In genomic region chr13:27971776-27972618, GRCh38 we compare ENCODE assay signal across 21 cellular contexts. TPM values are rescaled to one million over a fixed set of nuclear protein-coding genes. Genes with fewer than 3 reads are reported as not detected.
DNase-seq lines count a peak whose midpoint lies in the region; FAIRE-seq and TF ChIP-seq lines count a peak whose summit lies in the region.
"Had no signal": no experiment of that assay in that cellular context is flagged by ENCODE, and none has a peak within 500 bp of the region (broad histone marks: within the 10 kb centered on the region; RNA-seq: fewer than 3 reads in every experiment).

No MANE protein-coding gene starts in this region.

- no peak overlapping the region for H3K27ac ChIP-seq in HEK293 (ENCODE audit: extremely low read depth, low read depth, low read length)
- H3K27ac ChIP-seq in duodenal mucosa (ENCODE audit: low read depth, low read length) = no peak overlapping the region
- peak overlapping the region; percentile 64 for H3K27ac ChIP-seq in mesodermal cell (ENCODE audit: low read depth, low read length, severe bottlenecking)
- H3K27ac ChIP-seq in small intestine (ENCODE audit: low read depth in 1 of 2, low read length in 1 of 2) = peak overlapping the region; percentile 75 to 78
- H3K27ac ChIP-seq in caudate nucleus (ENCODE audit: low read depth, low read length) = no peak overlapping the region
- H3K27ac ChIP-seq: GM23248 had no signal

- 27 to 28% methylated on average over 6 to 8 of the region's 8 CpGs for WGBS in mesodermal cell (ENCODE audit: insufficient coverage in 2 of 2), 2 experiments
- 18 to 46% (median 23%) methylated on average over 8 of the region's 8 CpGs for WGBS in small intestine, 3 donors

- H3K4me1 ChIP-seq in HEK293 (ENCODE audit: control insufficient read depth, insufficient read depth, low read length) (no peaks in the 10 kb centered on the region), duodenal mucosa (ENCODE audit: control insufficient read depth in 1 of 2, insufficient read depth in 2 of 2, low read length in 2 of 2) (peaks cover 33 to 46% of the 10 kb centered on the region in 2 donors), mesodermal cell (ENCODE audit: control insufficient read depth, insufficient read depth, low read length, poor library complexity, severe bottlenecking) (peaks cover 10% of the 10 kb centered on the region), small intestine (ENCODE audit: control insufficient read depth in 2 of 2, insufficient read depth in 1 of 2, low read depth in 1 of 2, low read length in 1 of 2) (peaks cover 2 to 6% of the 10 kb centered on the region in 2 donors)

- peaks cover 27 to 41% of the 10 kb centered on the region in 2 donors for H3K27me3 ChIP-seq in duodenal mucosa (ENCODE audit: control insufficient read depth in 1 of 2, insufficient read depth in 2 of 2, low read length in 2 of 2)
- peaks cover 0 to 57% of the 10 kb centered on the region in 2 donors for H3K27me3 ChIP-seq in small intestine (ENCODE audit: control insufficient read depth in 2 of 2, insufficient read depth in 2 of 2, low read length in 2 of 2)

- no peak for TF ChIP-seq CTCF in HEK293 (tag by site-specific recombination; IDR thresholded peaks at IDR 0.05)

- POLR2A ChIA-PET in HEK293 (lab: Yijun Ruan, JAX) = no interaction called here

- H3K36me3 ChIP-seq in HEK293 (ENCODE audit: control insufficient read depth in 2 of 2, insufficient read depth in 1 of 2, low read length in 2 of 2) (no peaks in the 10 kb centered on the region), duodenal mucosa (ENCODE audit: control insufficient read depth in 1 of 2, insufficient read depth in 2 of 2, low read length in 2 of 2) (no peaks in the 10 kb centered on the region), mesodermal cell (ENCODE audit: control insufficient read depth, insufficient read depth, low read length) (no peaks in the 10 kb centered on the region), small intestine (ENCODE audit: control insufficient read depth in 2 of 2, insufficient read depth in 2 of 2, low read length in 2 of 2) (no peaks in the 10 kb centered on the region)

- DNase-seq in small intestine = peak; percentile 27
- DNase-seq in NCI-H1092 treated with DMSO at 0.1 percent for 48 hours (lab: John Stamatoyannopoulos, UW) = no peak
- DNase-seq in DMS153 treated with DMSO at 0.1 percent for 48 hours (lab: John Stamatoyannopoulos, UW; ENCODE audit: unreplicated experiment) = no peak
- DNase-seq in caudate nucleus (lab: John Stamatoyannopoulos, UW) = no peak
- DNase-seq: ACHN; Calu3; CD4-positive, alpha-beta T cell; DMS79; GM23248; KG1; NCI-H1105; NCI-H187; NCI-H2171; NCI-H510A treated with DMSO at 0.1 percent for 48 hours; SIG-M5 had no signal

- CTCF ChIA-PET in HEK293 (lab: Yijun Ruan, JAX) = interaction anchor here (1.0 to 1.1 kb wide), 2 partner anchors 10 to 145 kb away, joined by 3 to 5 read pairs; no protein-coding TSS in a partner anchor

- H3K9me3 ChIP-seq in HEK293 (ENCODE audit: control insufficient read depth, insufficient read depth, low read depth, low read length) = no peaks in the 10 kb centered on the region
- H3K9me3 ChIP-seq in duodenal mucosa (ENCODE audit: control insufficient read depth in 1 of 2, low read length in 2 of 2) = no peaks in the 10 kb centered on the region
- no peaks in the 10 kb centered on the region for H3K9me3 ChIP-seq in mesodermal cell (ENCODE audit: control insufficient read depth, low read length)
- no peaks in the 10 kb centered on the region for H3K9me3 ChIP-seq in small intestine (ENCODE audit: control insufficient read depth, low read depth)

- H3K4me3 ChIP-seq in HEK293 (ENCODE audit: low read depth, low read length) = no peak overlapping the region
- peak overlapping the region in 1 of 2 donors; percentile 35 for H3K4me3 ChIP-seq in duodenal mucosa (ENCODE audit: low read depth in 1 of 2, low read length in 2 of 2)
- H3K4me3 ChIP-seq in mesodermal cell (ENCODE audit: extremely low read depth, insufficient read depth, low read length, poor library complexity, severe bottlenecking) = no peak overlapping the region
- H3K4me3 ChIP-seq in small intestine (ENCODE audit: low read depth in 1 of 2, low read length in 2 of 2) = no peak overlapping the region
- H3K4me3 ChIP-seq: GM23248 had no signal

- H3K9ac ChIP-seq in duodenal mucosa (ENCODE audit: low read depth in 1 of 2, low read length in 2 of 2) = peak overlapping the region; percentile 74 to 76
- H3K9ac ChIP-seq: GM23248 had no signal

- FAIRE-seq in small intestine (lab: Jason Lieb, UNC) = no peak
- FAIRE-seq: G401.6, GM12891, GM19239 had no signal

TF ChIP-seq in HEK293, 187 proteins besides CTCF, POLR2A, EP300 and RAD21:
- TF ChIP-seq ZNF37A (tag by site-specific recombination; IDR thresholded peaks at IDR 0.05) (no peak), KLF10 (tag by site-specific recombination; IDR thresholded peaks at IDR 0.05) (no peak), ZNF341 (tag by site-specific recombination; IDR thresholded peaks at IDR 0.05; ENCODE audit: low read depth) (peak; percentile 44; the same call in 1 of the 2 replicates)

RNA-seq across cellular contexts. Expression of gene CDX2, which starts 2.9 kb away (rescaled TPM):
- polyA plus RNA-seq in mesodermal cell (2013, experiment 1 of 2) = 16.1 TPM
- 22.0 TPM for polyA plus RNA-seq in mesodermal cell (2013, experiment 2 of 2)
- polyA plus RNA-seq in small intestine = 10 to 100 TPM; 66.2 to 94.2 (median 92.5) TPM
- polyA plus RNA-seq: GM23248 had no signal

RNA-seq across cellular contexts. Expression of gene URAD, which starts 16.5 kb away (rescaled TPM):
- 3.4 TPM for polyA plus RNA-seq in mesodermal cell (2013, experiment 1 of 2)
- 4.1 TPM for polyA plus RNA-seq in mesodermal cell (2013, experiment 2 of 2)
- 10 to 100 TPM; 12.5 to 51.3 (median 16.8) TPM for polyA plus RNA-seq in small intestine
- polyA plus RNA-seq: GM23248 had no signal

RNA-seq across cellular contexts. Expression of gene PDX1, which starts 52.2 kb away (rescaled TPM):
- polyA plus RNA-seq in mesodermal cell (2013, experiment 1 of 2) = not detected
- not detected for polyA plus RNA-seq in mesodermal cell (2013, experiment 2 of 2)
- polyA plus RNA-seq in small intestine = 10 to 100 TPM; 18.8 to 47.6 (median 43.8) TPM
- polyA plus RNA-seq: GM23248 had no signal

Comparison
In these comparisons a context has a peak if more than half of its experiments do, and no peak if none do; other contexts are left out.
1. H3K27ac ChIP-seq: peak in mesodermal cell (single experiment) and small intestine (2 of 2); none in HEK293 (single experiment), duodenal mucosa (single experiment) and caudate nucleus (single experiment).